In genomic region chr4:48475770-48476169, GRCh38 we compare ENCODE assay signal across 19 cellular contexts. TPM values are rescaled to one million over a fixed set of nuclear protein-coding genes. Genes with fewer than 3 reads are reported as not detected.
A peak's percentile ranks its signal among the peaks of the same experiment; 100 is the strongest.
DNase-seq lines count a peak whose midpoint lies in the region; ATAC-seq, FAIRE-seq and TF ChIP-seq lines count a peak whose summit lies in the region.
"Had no signal": no experiment of that assay in that cellular context is flagged by ENCODE, and none has a peak within 500 bp of the region (broad histone marks: within the 10 kb centered on the region; RNA-seq: fewer than 3 reads in every experiment).

No MANE protein-coding gene starts in this region.

- H2AFZ ChIP-seq in GM23338 = peak overlapping the region; percentile 57; the same call in 1 of the 2 replicates
- H2AFZ ChIP-seq in K562 (ENCODE audit: low read depth, low read length) = no peak overlapping the region; the same call in 1 of the 2 replicates

- peaks cover 4% of the 10 kb centered on the region; the same call in 1 of the 3 replicates for H3K4me1 Mint-ChIP-seq in GM23338
- H3K4me1 Mint-ChIP-seq: CD4-positive, CD25-positive, alpha-beta regulatory T cell had no signal

- TF ChIP-seq EP300 in K562 (IDR thresholded peaks at IDR 0.05; ENCODE audit: low read length) = no peak; the same call in 1 of the 2 replicates

- H3K9ac ChIP-seq in K562 (ENCODE audit: insufficient read depth in 1 of 2, low read depth in 2 of 2, low read length in 2 of 2) = no peak overlapping the region
- H3K9ac ChIP-seq: BLaER1 had no signal

- no peaks in the 10 kb centered on the region; the same call in 1 of the 2 replicates for H3K27me3 ChIP-seq in GM23338 (ENCODE audit: insufficient read depth)
- H3K27me3 ChIP-seq in K562 (ENCODE audit: control insufficient read depth in 2 of 2, insufficient read depth in 2 of 2, low read length in 2 of 2) = no peaks in the 10 kb centered on the region; a peak in 1 of 5 replicates
- H3K27me3 ChIP-seq: BLaER1 had no signal

- TF ChIP-seq RAD21 in K562 (CRISPR knock-in tag; conservative IDR thresholded peaks at IDR 0.05 in 1 of 2, IDR thresholded peaks at IDR 0.05 in 1 of 2) = no peak

- H3K4me1 ChIP-seq in GM23338 (ENCODE audit: insufficient read depth) = peaks cover 9% of the 10 kb centered on the region; the same call in 1 of the 2 replicates
- H3K4me1 ChIP-seq in K562 (replicated peaks in 1 of 2; ENCODE audit: control insufficient read depth in 2 of 2, insufficient read depth in 2 of 2, low read length in 2 of 2) = peaks cover 0 to 10% of the 10 kb centered on the region in 2 experiments; a peak in 4 of 5 replicates
- H3K4me1 ChIP-seq: Caco-2 had no signal

- TF ChIP-seq POLR2A in GM12891 (IDR thresholded peaks at IDR 0.05; ENCODE audit: low read depth, low read length) (no peak), K562 (conservative IDR thresholded peaks at IDR 0.05) (no peak)

- peak; percentile 16 for FAIRE-seq in GM12891 (lab: Jason Lieb, UNC)
- peak; percentile 71 for FAIRE-seq in K562 (lab: Jason Lieb, UNC)
- FAIRE-seq: G401.6, H1 had no signal

- no peak for DNase-seq in GM12891 (ENCODE audit: insufficient read length, low spot score)
- DNase-seq in GM23338 (ENCODE audit: low spot score) = no peak
- DNase-seq in K562 (ENCODE audit: extremely low read depth in 1 of 4, low spot score in 3 of 4) = no peak
- no peak for DNase-seq in amniotic stem cell (lab: John Stamatoyannopoulos, UW)
- no peak for DNase-seq in pons (ENCODE audit: low spot score)
- DNase-seq: Caco-2; CD4-positive, CD25-positive, alpha-beta regulatory T cell; CD8-positive, alpha-beta T cell; DMS153; DND-41; H7; HCEC 1CT had no signal

- POLR2A ChIA-PET in K562 (lab: Yijun Ruan, JAX) = interaction anchor here (0.7 to 1.6 kb wide), 4 partner anchors 8 to 20 kb away, joined by 3 to 5 read pairs (median 3); no protein-coding TSS in a partner anchor

- H3K27ac ChIP-seq in GM23338 (ENCODE audit: low read depth) = no peak overlapping the region
- H3K27ac ChIP-seq in K562 (ENCODE audit: extremely low read depth, low read depth, low read length) = no peak overlapping the region
- H3K27ac ChIP-seq: BLaER1, C4-2B had no signal

- CTCF ChIA-PET in K562 (lab: Yijun Ruan, JAX; ENCODE audit: low intra/inter-chr PET ratio) = no interaction called here

- intact Hi-C loops in K562 (cut with micrococcal nuclease) = no loop called here

- H3K36me3 ChIP-seq in GM23338 (ENCODE audit: insufficient read depth) (no peaks in the 10 kb centered on the region), K562 (ENCODE audit: control insufficient read depth, insufficient read depth, low read length) (no peaks in the 10 kb centered on the region)
- H3K36me3 ChIP-seq: BLaER1 had no signal

- H3K4me3 Mint-ChIP-seq in GM23338 = no peak overlapping the region
- H3K4me3 Mint-ChIP-seq: CD8-positive, alpha-beta T cell had no signal

- H3K79me2 ChIP-seq in GM23338 (replicated peaks; ENCODE audit: insufficient read depth) (no peaks in the 10 kb centered on the region), K562 (ENCODE audit: control insufficient read depth, insufficient read depth, low read length) (no peaks in the 10 kb centered on the region)

- H3K4me3 ChIP-seq in GM23338 (no peak overlapping the region), K562 (no peak overlapping the region)
- H3K4me3 ChIP-seq: BLaER1 had no signal

- TF ChIP-seq CTCF in GM23338 (conservative IDR thresholded peaks at IDR 0.05; ENCODE audit: low read depth in 2 of 2) = no peak
- no peak for TF ChIP-seq CTCF in K562 (IDR thresholded peaks at IDR 0.05 in 2 of 3, conservative IDR thresholded peaks at IDR 0.05 in 1 of 3; ENCODE audit: insufficient read depth in 2 of 3, low read depth in 1 of 3, low read length in 3 of 3)

- no peak for ATAC-seq in GM23338
- ATAC-seq in K562 = peak; percentile 38; the same call in 1 of the 3 replicates
- no peak for ATAC-seq in HG03159 (IDR thresholded peaks at IDR 0.05; ENCODE audit: unreplicated experiment)
- ATAC-seq: CD8-positive, alpha-beta T cell had no signal

- no peak overlapping the region for H3K27ac Mint-ChIP-seq in GM23338
- H3K27ac Mint-ChIP-seq: CD4-positive, CD25-positive, alpha-beta regulatory T cell; CD8-positive, alpha-beta T cell had no signal

- in situ Hi-C loops in K562 (cut with MboI) = no loop called here

- no peaks in the 10 kb centered on the region for H3K9me1 ChIP-seq in K562 (ENCODE audit: control insufficient read depth, insufficient read depth, low read length)

- H3F3A ChIP-seq in GM23338 (replicated peaks; ENCODE audit: low read depth) = no peaks in the 10 kb centered on the region

- H3K9me3 ChIP-seq in K562 (replicated peaks; ENCODE audit: control insufficient read depth, insufficient read depth, low read depth, low read length) = no peaks in the 10 kb centered on the region
- H3K9me3 ChIP-seq: BLaER1, Caco-2 had no signal

- no TSS peak for BruUV-seq in K562 (replicated peaks; lab: Mats Ljungman, UMichigan)

- H3K9me3 Mint-ChIP-seq in GM23338 = no peaks in the 10 kb centered on the region; the same call in 2 of the 3 replicates
- H3K9me3 Mint-ChIP-seq: CD8-positive, alpha-beta T cell had no signal

- peaks cover 2% of the 10 kb centered on the region for H3K27me3 Mint-ChIP-seq in GM23338 (ENCODE audit: insufficient read depth, low read depth, poor library complexity)

- no peak overlapping the region for H3K4me2 ChIP-seq in GM23338
- H3K4me2 ChIP-seq in K562 (ENCODE audit: insufficient read depth, low read length) = no peak overlapping the region
- H3K4me2 ChIP-seq: BLaER1 had no signal

- H3K9me2 ChIP-seq in GM23338 (ENCODE audit: insufficient read depth) = no peaks in the 10 kb centered on the region

- H3K36me3 Mint-ChIP-seq in GM23338 (ENCODE audit: low read depth) = no peaks in the 10 kb centered on the region
- H3K36me3 Mint-ChIP-seq: CD4-positive, CD25-positive, alpha-beta regulatory T cell; CD8-positive, alpha-beta T cell had no signal

- H4K20me1 ChIP-seq in GM23338 (replicated peaks; ENCODE audit: insufficient read depth) = no peaks in the 10 kb centered on the region
- H4K20me1 ChIP-seq in K562 (replicated peaks; ENCODE audit: control insufficient read depth, insufficient read depth, low read length) = no peaks in the 10 kb centered on the region
- H4K20me1 ChIP-seq: BLaER1 had no signal

- WGBS in K562 (ENCODE audit: insufficient coverage, low coverage, missing lambda C conversion rate) = 10% methylated on average over 6 of the region's 6 CpGs

TF ChIP-seq in GM12891, 5 proteins besides CTCF, POLR2A, EP300 and RAD21:
- TF ChIP-seq POLR2AphosphoS5 (IDR thresholded peaks at IDR 0.05; ENCODE audit: low read depth, low read length) = no peak

TF ChIP-seq in K562, 482 proteins besides CTCF, POLR2A, EP300 and RAD21 (continues in another document):
- TF ChIP-seq KDM1A (IDR thresholded peaks at IDR 0.05) (peak; percentile 69 to 75; a peak in 3 of 4 replicates), BHLHE40 (IDR thresholded peaks at IDR 0.05; ENCODE audit: low read length) (peak; percentile 12; the same call in 1 of the 2 replicates), BMI1 (IDR thresholded peaks at IDR 0.05; ENCODE audit: low read length) (no peak)

RNA-seq across cellular contexts. Expression of gene SLC10A4, which starts 7.4 kb away (rescaled TPM):
- polyA plus RNA-seq in GM12891 (2012; ENCODE audit: low read depth, missing spikeins) = not detected
- 2.3 and 4.3 TPM in 2 replicates for total RNA-seq in GM23338 (2014; rRNA removed; shearing (Covaris generic))
- polyA plus RNA-seq in GM23338 (2016; fragmentation: Nextera tagmentation; extraction: Ambion mirVana) (2.1 and 2.3 TPM in 2 replicates), K562 (2011; rRNA removed) (8.7 and 11.4 TPM in 2 replicates), K562 (2014; fragmentation: Illumina TruSeq; extraction: Trizol) (7.8 and 8.3 TPM in 2 replicates), K562 (2014; fragmentation: Nextera tagmentation; extraction: Ambion mirVana) (1 to 10 TPM; 2.5 to 3.1 TPM), K562 (2014; rRNA removed) (8.8 and 10.7 TPM in 2 replicates)
- total RNA-seq in K562 (2011; cell fraction: chromatin; rRNA removed; ENCODE audit: low replicate concordance) = 14.4 and 15.7 TPM in 2 replicates
- 22.1 and 26.0 TPM in 2 replicates for total RNA-seq in K562 (2011; cell fraction: nucleolus; rRNA removed)
- total RNA-seq in K562 (2011; cell fraction: nucleoplasm; rRNA removed) = 18.6 and 19.8 TPM in 2 replicates
- total RNA-seq in K562 (2014; rRNA removed) (12.3 and 15.1 TPM in 2 replicates), K562 (2014; rRNA removed; fragmentation: Illumina TruSeq; extraction: Trizol) (8.6 and 9.3 TPM in 2 replicates), K562 (2015; rRNA removed; fragmentation: Illumina TruSeq; extraction: Trizol) (11.5 and 11.6 TPM in 2 replicates), K562 (2021) (16.9 and 18.0 TPM in 2 replicates)
- 18.8 and 32.4 TPM in 2 replicates for polyA plus RNA-seq in K562 (2011; cell fraction: cytosol; rRNA removed)
- 14.8 and 16.1 TPM in 2 replicates for polyA plus RNA-seq in K562 (2011; cell fraction: nucleus; rRNA removed)
- polyA plus RNA-seq in K562 (2012) = 7.7 and 13.1 TPM in 2 replicates
- polyA minus RNA-seq in K562 (2011; rRNA and poly(A)+ RNA removed) = 14.3 and 14.4 TPM in 2 replicates
- 5.8 and 11.5 TPM in 2 replicates for polyA minus RNA-seq in K562 (2011; cell fraction: cytosol; rRNA and poly(A)+ RNA removed)
- 15.1 and 21.2 TPM in 2 replicates for polyA minus RNA-seq in K562 (2011; cell fraction: nucleus; rRNA and poly(A)+ RNA removed)
- total RNA-seq: A172; CD4-positive, CD25-positive, alpha-beta regulatory T cell; CD8-positive, alpha-beta T cell had no signal
- polyA plus RNA-seq: CD4-positive, CD25-positive, alpha-beta regulatory T cell had no signal

RNA-seq across cellular contexts. Expression of gene ZAR1, which starts 14.3 kb away (rescaled TPM):
- not detected for polyA plus RNA-seq in GM12891 (2012; ENCODE audit: low read depth, missing spikeins)
- total RNA-seq in GM23338 (2014; rRNA removed; shearing (Covaris generic)) = 0.78 and 1.6 TPM in 2 replicates
- polyA plus RNA-seq in GM23338 (2016; fragmentation: Nextera tagmentation; extraction: Ambion mirVana) (0.14 and 0.27 TPM in 2 replicates), K562 (2011; rRNA removed) (0.28 and 0.50 TPM in 2 replicates), K562 (2014; fragmentation: Illumina TruSeq; extraction: Trizol) (0.07 and 0.10 TPM in 2 replicates), K562 (2014; fragmentation: Nextera tagmentation; extraction: Ambion mirVana) (under 1 TPM in 1 of 2 experiments, not detected in 1; 0.07 TPM), K562 (2014; rRNA removed) (0.12 and 0.57 TPM in 2 replicates)
- total RNA-seq in K562 (2011; cell fraction: chromatin; rRNA removed; ENCODE audit: low replicate concordance) = 2.3 and 3.1 TPM in 2 replicates
- 2.2 and 3.6 TPM in 2 replicates for total RNA-seq in K562 (2011; cell fraction: nucleolus; rRNA removed)
- total RNA-seq in K562 (2011; cell fraction: nucleoplasm; rRNA removed) = 0.88 and 0.99 TPM in 2 replicates
- total RNA-seq in K562 (2014; rRNA removed) (0.59 and 1.1 TPM in 2 replicates), K562 (2014; rRNA removed; fragmentation: Illumina TruSeq; extraction: Trizol) (0.19 and 0.33 TPM in 2 replicates), K562 (2015; rRNA removed; fragmentation: Illumina TruSeq; extraction: Trizol) (0.11 and 0.29 TPM in 2 replicates), K562 (2021) (0.84 and 0.94 TPM in 2 replicates)
- 0.12 TPM in 2 replicates for polyA plus RNA-seq in K562 (2011; cell fraction: cytosol; rRNA removed)
- 1.6 and 1.7 TPM in 2 replicates for polyA plus RNA-seq in K562 (2011; cell fraction: nucleus; rRNA removed)
- polyA plus RNA-seq in K562 (2012) = 0.34 and 0.53 TPM in 2 replicates
- polyA minus RNA-seq in K562 (2011; rRNA and poly(A)+ RNA removed) = 0.24 and 0.91 TPM in 2 replicates
- not detected in 2 replicates for polyA minus RNA-seq in K562 (2011; cell fraction: cytosol; rRNA and poly(A)+ RNA removed)
- 4.2 and 4.4 TPM in 2 replicates for polyA minus RNA-seq in K562 (2011; cell fraction: nucleus; rRNA and poly(A)+ RNA removed)
- total RNA-seq: A172; A673; Caco-2; CD4-positive, CD25-positive, alpha-beta regulatory T cell; CD8-positive, alpha-beta T cell had no signal
- polyA plus RNA-seq: CD4-positive, CD25-positive, alpha-beta regulatory T cell had no signal
